ENCODE assay signal across 18 cellular contexts in the genomic region with DNA sequence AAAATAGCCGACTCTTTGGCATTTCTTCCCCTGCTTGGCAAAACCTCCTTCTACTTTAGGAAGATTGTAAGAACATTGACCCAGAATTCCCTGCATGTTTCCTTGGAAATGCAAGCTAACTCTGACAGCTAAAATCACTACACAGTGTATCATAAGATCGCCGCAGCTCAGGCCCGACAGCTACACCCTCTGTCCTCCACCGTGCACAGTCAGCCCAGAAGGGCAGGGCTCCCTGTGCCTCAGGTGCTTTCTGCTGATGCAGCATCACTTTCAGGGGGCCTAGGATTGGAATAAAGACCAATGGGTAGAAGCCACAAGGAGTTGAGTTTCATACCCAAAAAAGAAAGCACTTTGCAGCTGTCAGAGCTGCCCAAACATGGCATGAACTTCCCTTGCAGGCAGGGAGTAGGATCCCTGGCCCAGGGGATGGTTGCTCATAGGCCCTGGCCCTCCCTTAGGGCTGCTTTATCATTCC.
A peak's percentile ranks its signal among the peaks of the same experiment; 100 is the strongest.
DNase-seq lines count a peak whose midpoint lies in the region; ATAC-seq and TF ChIP-seq lines count a peak whose summit lies in the region.
"Had no signal": no experiment of that assay in that cellular context is flagged by ENCODE, and none has a peak within 500 bp of the region (broad histone marks: within the 10 kb centered on the region; RNA-seq: fewer than 3 reads in every experiment).

No MANE protein-coding gene starts in this region.

- DNase-seq in DND-41: no peak
- no peak for DNase-seq in hepatocyte (ENCODE audit: low spot score)
- DNase-seq in stimulated activated effector memory CD8-positive, alpha-beta T cell treated with anti-CD3 and anti-CD28 coated beads, Interleukin-12 subunit alpha, Interleukin-12 subunit beta, amount 100 ng/mL, for 72 hours (ENCODE audit: low spot score in 2 of 2): no peak
- no peak for DNase-seq in NCI-H1930 (lab: John Stamatoyannopoulos, UW)
- no peak for DNase-seq in NCI-H2107 treated with DMSO at 0.1 percent for 48 hours (lab: John Stamatoyannopoulos, UW; ENCODE audit: unreplicated experiment)
- no peak for DNase-seq in stimulated activated naive CD4-positive, alpha-beta T cell (lab: John Stamatoyannopoulos, UW)
- DNase-seq: activated CD4-positive, alpha-beta T cell treated with anti-CD3 and anti-CD28 coated beads for 36 hours; amniotic stem cell; central memory CD4-positive, alpha-beta T cell; GF-D8; KBM-7; left cardiac atrium; NCI-H2029 treated with DMSO at 0.1 percent for 48 hours; stimulated activated CD4-positive, alpha-beta T cell treated with anti-CD3 and anti-CD28 coated beads, Interleukin-1b, Interleukin-23, amount 100 ng/mL, for 48 hours; stimulated activated naive CD8-positive, alpha-beta T cell treated with anti-CD3 and anti-CD28 coated beads, Interleukin-15, amount 100 ng/mL, for 72 hours had no signal

- no peaks in the 10 kb centered on the region for H3K79me2 ChIP-seq in DND-41 (ENCODE audit: insufficient read depth, low read length)
- no peaks in the 10 kb centered on the region for H3K79me2 ChIP-seq in hepatocyte

- ATAC-seq in DND-41 (ENCODE audit: insufficient read depth, low read depth) (peak; percentile 22; the same call in 2 of the 3 replicates), GM21447 (IDR thresholded peaks at IDR 0.05; ENCODE audit: unreplicated experiment) (peak; percentile 61), HG03521 (IDR thresholded peaks at IDR 0.05; ENCODE audit: unreplicated experiment) (peak; percentile 36)
- ATAC-seq in stimulated activated effector memory CD8-positive, alpha-beta T cell treated with anti-CD3 and anti-CD28 coated beads, Interleukin-12 subunit alpha, Interleukin-12 subunit beta, amount 100 ng/mL, for 72 hours: no peak
- ATAC-seq: activated CD4-positive, alpha-beta T cell treated with anti-CD3 and anti-CD28 coated beads for 36 hours; stimulated activated naive CD8-positive, alpha-beta T cell treated with anti-CD3 and anti-CD28 coated beads, Interleukin-15, amount 100 ng/mL, for 72 hours had no signal

- H3K36me3 ChIP-seq in DND-41 (ENCODE audit: insufficient read depth, low read length): no peaks in the 10 kb centered on the region
- no peaks in the 10 kb centered on the region for H3K36me3 ChIP-seq in hepatocyte (replicated peaks; ENCODE audit: insufficient read depth, low read depth)

- no peak overlapping the region for H3K9ac ChIP-seq in DND-41 (ENCODE audit: low read depth, low read length)

- no peaks in the 10 kb centered on the region for H3K36me3 Mint-ChIP-seq in stimulated activated effector memory CD8-positive, alpha-beta T cell treated with anti-CD3 and anti-CD28 coated beads, Interleukin-12 subunit alpha, Interleukin-12 subunit beta, amount 100 ng/mL, for 72 hours

- H3K4me3 ChIP-seq in DND-41 (ENCODE audit: low read depth in 1 of 2, low read length in 2 of 2) (no peak overlapping the region), hepatocyte (no peak overlapping the region)

- H3K9me2 ChIP-seq in hepatocyte (replicated peaks; ENCODE audit: insufficient read depth): no peaks in the 10 kb centered on the region

- H3K4me1 Mint-ChIP-seq in stimulated activated effector memory CD8-positive, alpha-beta T cell treated with anti-CD3 and anti-CD28 coated beads, Interleukin-12 subunit alpha, Interleukin-12 subunit beta, amount 100 ng/mL, for 72 hours: no peaks in the 10 kb centered on the region
- H3K4me1 Mint-ChIP-seq: activated CD4-positive, alpha-beta T cell treated with anti-CD3 and anti-CD28 coated beads for 36 hours; nephron; stimulated activated naive CD8-positive, alpha-beta T cell treated with anti-CD3 and anti-CD28 coated beads, Interleukin-15, amount 100 ng/mL, for 72 hours had no signal

- H3K4me1 ChIP-seq in DND-41 (ENCODE audit: insufficient read depth, low read length) (peaks cover 11% of the 10 kb centered on the region), hepatocyte (ENCODE audit: insufficient read depth) (peaks cover 7% of the 10 kb centered on the region)

- H3K27me3 ChIP-seq in DND-41 (ENCODE audit: insufficient read depth, low read length, poor library complexity) (no peaks in the 10 kb centered on the region), hepatocyte (peaks cover 4% of the 10 kb centered on the region)

- WGBS in hepatocyte (ENCODE audit: low lambda C conversion rate, missing lambda C conversion rate): 79% methylated on average over 5 of the region's 5 CpGs

- H2AFZ ChIP-seq in DND-41 (ENCODE audit: low read depth, low read length) (peak overlapping the region; percentile 71), hepatocyte (no peak overlapping the region)

- TF ChIP-seq CTCF in DND-41 (IDR thresholded peaks at IDR 0.05; ENCODE audit: borderline replicate concordance, extremely low read depth, low read length, poor library complexity, severe bottlenecking) (no peak), hepatocyte (IDR thresholded peaks at IDR 0.05; ENCODE audit: poor library complexity) (no peak)

- H3K9me3 ChIP-seq in DND-41 (ENCODE audit: insufficient read depth, low read length, severe bottlenecking) (no peaks in the 10 kb centered on the region), hepatocyte (ENCODE audit: low read depth) (no peaks in the 10 kb centered on the region)

- H3K27ac ChIP-seq in DND-41 (ENCODE audit: low read length) (0 out of 2 replicates have a peak overlapping the region, but pooled peaks have one; percentile 16), hepatocyte (peak overlapping the region; percentile 34)

- H3K4me2 ChIP-seq in DND-41 (ENCODE audit: insufficient read depth, low read length) (no peak overlapping the region), hepatocyte (no peak overlapping the region)

- no peaks in the 10 kb centered on the region for H4K20me1 ChIP-seq in DND-41 (ENCODE audit: insufficient read depth, low read length)
- H4K20me1 ChIP-seq in hepatocyte (ENCODE audit: insufficient read depth, poor library complexity, severe bottlenecking): no peaks in the 10 kb centered on the region

- no peak overlapping the region for H3K4me3 Mint-ChIP-seq in stimulated activated effector memory CD8-positive, alpha-beta T cell treated with anti-CD3 and anti-CD28 coated beads, Interleukin-12 subunit alpha, Interleukin-12 subunit beta, amount 100 ng/mL, for 72 hours
- H3K4me3 Mint-ChIP-seq: activated CD4-positive, alpha-beta T cell treated with anti-CD3 and anti-CD28 coated beads for 36 hours; nephron; stimulated activated naive CD8-positive, alpha-beta T cell treated with anti-CD3 and anti-CD28 coated beads, Interleukin-15, amount 100 ng/mL, for 72 hours had no signal

- no peak overlapping the region for H3K27ac Mint-ChIP-seq in stimulated activated effector memory CD8-positive, alpha-beta T cell treated with anti-CD3 and anti-CD28 coated beads, Interleukin-12 subunit alpha, Interleukin-12 subunit beta, amount 100 ng/mL, for 72 hours
- H3K27ac Mint-ChIP-seq: activated CD4-positive, alpha-beta T cell treated with anti-CD3 and anti-CD28 coated beads for 36 hours; nephron; stimulated activated naive CD8-positive, alpha-beta T cell treated with anti-CD3 and anti-CD28 coated beads, Interleukin-15, amount 100 ng/mL, for 72 hours had no signal

- peaks cover 8% of the 10 kb centered on the region for H3K9me3 Mint-ChIP-seq in stimulated activated effector memory CD8-positive, alpha-beta T cell treated with anti-CD3 and anti-CD28 coated beads, Interleukin-12 subunit alpha, Interleukin-12 subunit beta, amount 100 ng/mL, for 72 hours
- H3K9me3 Mint-ChIP-seq: nephron had no signal
